ENCODE assay signal across 8 cellular contexts in the genomic region with DNA sequence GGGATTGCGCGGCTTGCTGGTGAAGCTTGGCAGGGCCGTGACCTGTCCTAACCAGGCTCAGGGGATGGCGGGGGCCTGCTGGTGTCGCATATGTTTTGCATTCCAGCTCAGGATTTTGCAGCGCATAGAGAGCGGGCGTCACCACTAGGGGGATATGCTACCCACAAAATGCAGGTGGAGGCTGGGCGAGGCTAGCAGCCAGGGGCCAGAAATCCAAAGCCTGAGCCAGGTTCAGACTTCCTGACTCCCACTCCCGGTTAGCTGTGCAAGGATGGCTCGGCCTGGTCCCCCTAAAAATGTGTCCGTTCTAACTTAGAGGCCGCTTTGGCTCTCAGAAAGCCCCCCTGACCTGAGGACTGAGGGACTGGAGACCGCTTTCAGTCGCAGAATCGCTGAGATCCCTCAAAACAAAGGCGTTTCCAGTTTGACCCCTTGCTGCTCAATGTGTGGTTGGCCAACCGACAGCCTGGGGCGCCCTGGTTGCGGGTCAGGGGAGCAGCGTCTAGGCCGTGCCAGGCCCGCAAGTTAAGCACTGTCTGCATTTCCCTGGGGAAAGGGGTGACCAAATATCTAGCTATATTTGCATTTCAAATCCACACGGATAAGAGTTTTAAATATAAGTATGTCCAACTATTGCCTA.
DNase-seq lines count a peak whose midpoint lies in the region; ATAC-seq and TF ChIP-seq lines count a peak whose summit lies in the region.

No MANE protein-coding gene starts in this region.

- no peaks in the 10 kb centered on the region for H3K36me3 Mint-ChIP-seq in progenitor cell of endocrine pancreas (ENCODE audit: insufficient read depth)

- peak overlapping the region; percentile 91 to 98 for H3K4me3 Mint-ChIP-seq in stimulated activated naive CD8-positive, alpha-beta T cell treated with anti-CD3 and anti-CD28 coated beads, Interleukin-15, amount 100 ng/mL, for 72 hours
- no peak overlapping the region for H3K4me3 Mint-ChIP-seq in progenitor cell of endocrine pancreas (ENCODE audit: low read depth)

- H3K4me1 Mint-ChIP-seq in stimulated activated naive CD8-positive, alpha-beta T cell treated with anti-CD3 and anti-CD28 coated beads, Interleukin-15, amount 100 ng/mL, for 72 hours, result peaks cover 16% of the 10 kb centered on the region
- no peaks in the 10 kb centered on the region for H3K4me1 Mint-ChIP-seq in progenitor cell of endocrine pancreas (ENCODE audit: low read depth)

- TF ChIP-seq CTCF in BJ (IDR thresholded peaks at IDR 0.05; ENCODE audit: insufficient read depth, low read depth, low read length), result peak; percentile 63
- TF ChIP-seq CTCF in progenitor cell of endocrine pancreas (IDR thresholded peaks at IDR 0.05; ENCODE audit: unreplicated experiment), result no peak

- H3K36me3 ChIP-seq in BJ (ENCODE audit: control insufficient read depth, insufficient read depth, low read length), result no peaks in the 10 kb centered on the region

- H3K9me3 Mint-ChIP-seq in stimulated activated naive CD8-positive, alpha-beta T cell treated with anti-CD3 and anti-CD28 coated beads, Interleukin-15, amount 100 ng/mL, for 72 hours, result no peaks in the 10 kb centered on the region
- H3K9me3 Mint-ChIP-seq in progenitor cell of endocrine pancreas (ENCODE audit: low read depth), result no peaks in the 10 kb centered on the region

- peak overlapping the region; percentile 97 to 99 for H3K27ac Mint-ChIP-seq in stimulated activated naive CD8-positive, alpha-beta T cell treated with anti-CD3 and anti-CD28 coated beads, Interleukin-15, amount 100 ng/mL, for 72 hours
- H3K27ac Mint-ChIP-seq in progenitor cell of endocrine pancreas, result no peak overlapping the region

- POLR2A ChIA-PET in BJ (lab: Charles Lee), result no interaction called here

- CTCF ChIA-PET in BJ (lab: Yijun Ruan, JAX), result no interaction called here

- intact Hi-C loops in left ventricle myocardium superior (cut with micrococcal nuclease), result no loop called here

- no peak overlapping the region for H3K4me3 ChIP-seq in BJ (ENCODE audit: low read depth, low read length)

- DNase-seq in BJ (ENCODE audit: low read depth) (no peak), left ventricle myocardium superior (peak; percentile 76), progenitor cell of endocrine pancreas (ENCODE audit: low spot score, unreplicated experiment) (no peak), NCI-H1092 (lab: John Stamatoyannopoulos, UW) (no peak)
- peak; percentile 66 to 74 for DNase-seq in activated CD4-positive, alpha-beta T cell treated with anti-CD3 and anti-CD28 coated beads, Interleukin-2, amount 50 U/mL, for 48 hours
- peak; percentile 33 to 77 for DNase-seq in stimulated activated naive CD8-positive, alpha-beta T cell treated with anti-CD3 and anti-CD28 coated beads, Interleukin-15, amount 100 ng/mL, for 72 hours

- no peaks in the 10 kb centered on the region for H3K27me3 Mint-ChIP-seq in stimulated activated naive CD8-positive, alpha-beta T cell treated with anti-CD3 and anti-CD28 coated beads, Interleukin-15, amount 100 ng/mL, for 72 hours
- no peaks in the 10 kb centered on the region for H3K27me3 Mint-ChIP-seq in progenitor cell of endocrine pancreas

- H3K27me3 ChIP-seq in BJ (ENCODE audit: control insufficient read depth, insufficient read depth, low read length), result no peaks in the 10 kb centered on the region

- peak; percentile 27 for ATAC-seq in HG02642 (IDR thresholded peaks at IDR 0.05; ENCODE audit: poor library complexity, unreplicated experiment)
- peak; percentile 54 for ATAC-seq in left ventricle myocardium superior
- ATAC-seq in stimulated activated naive CD8-positive, alpha-beta T cell treated with anti-CD3 and anti-CD28 coated beads, Interleukin-15, amount 100 ng/mL, for 72 hours, result peak; percentile 22
- no peak for ATAC-seq in GM21576 (IDR thresholded peaks at IDR 0.05; ENCODE audit: unreplicated experiment)

Comparison
In these comparisons a context has a peak if more than half of its experiments do, and no peak if none do; other contexts are left out.
1. DNase-seq: peak in activated CD4-positive, alpha-beta T cell treated with anti-CD3 and anti-CD28 coated beads, Interleukin-2, amount 50 U/mL, for 48 hours (2 of 2), left ventricle myocardium superior (single experiment) and stimulated activated naive CD8-positive, alpha-beta T cell treated with anti-CD3 and anti-CD28 coated beads, Interleukin-15, amount 100 ng/mL, for 72 hours (2 of 2); none in BJ (single experiment), progenitor cell of endocrine pancreas (single experiment) and NCI-H1092 (single experiment).